15 cellular contexts compared by ENCODE assay signal in genomic region chr16:89739383-89739782, GRCh38. TPM values are rescaled to one million over a fixed set of nuclear protein-coding genes. Genes with fewer than 3 reads are reported as not detected.
A peak's percentile ranks its signal among the peaks of the same experiment; 100 is the strongest.
DNase-seq lines count a peak whose midpoint lies in the region; ATAC-seq and TF ChIP-seq lines count a peak whose summit lies in the region.
"Had no signal": no experiment of that assay in that cellular context is flagged by ENCODE, and none has a peak within 500 bp of the region (broad histone marks: within the 10 kb centered on the region; RNA-seq: fewer than 3 reads in every experiment).

No MANE protein-coding gene starts in this region.

- peak overlapping the region; percentile 30 for H3K4me3 Mint-ChIP-seq in CD4-positive, alpha-beta T cell

- DNase-seq in CD4-positive, alpha-beta T cell, result no peak
- no peak for DNase-seq in RWPE1 (ENCODE audit: low spot score)
- no peak for DNase-seq in mucosa of descending colon
- DNase-seq: DMS153, EL, NCI-H1436 treated with DMSO at 0.1 percent for 48 hours, NCI-H2081, NCI-H526, RPMI8226, SJCRH30 had no signal

- POLR2A ChIA-PET in CD4-positive, alpha-beta T cell (lab: Charles Lee), result interaction anchor here (2.8 to 6.9 kb wide), 3 partner anchors 16 to 22 kb away, joined by 8 to 63 read pairs (median 30); partner anchors contain the start of gene VPS9D1
- POLR2A ChIA-PET in RWPE1 (lab: Yijun Ruan, JAX; ENCODE audit: low non-redundant PET), result no interaction called here

- peaks cover 46% of the 10 kb centered on the region for H3K4me1 Mint-ChIP-seq in CD4-positive, alpha-beta T cell (ENCODE audit: low read depth)

- H3K36me3 Mint-ChIP-seq in CD4-positive, alpha-beta T cell (ENCODE audit: low read depth), result peaks cover 76% of the 10 kb centered on the region

- intact Hi-C loops in CD4-positive, alpha-beta T cell (cut with DNase I, micrococcal nuclease), result no loop called here
- intact Hi-C loops in mucosa of descending colon (cut with DNase I, micrococcal nuclease), result no loop called here

- H3K4me3 ChIP-seq in mucosa of descending colon, result no peak overlapping the region
- H3K4me3 ChIP-seq: BLaER1, SJCRH30 had no signal

- H3K27ac Mint-ChIP-seq in CD4-positive, alpha-beta T cell, result peak overlapping the region; percentile 30

- H3K27me3 ChIP-seq in CD4-positive, alpha-beta T cell (ENCODE audit: control insufficient read depth, insufficient read depth, low read length), result no peaks in the 10 kb centered on the region
- H3K27me3 ChIP-seq: BLaER1, SJCRH30 had no signal

- H3K36me3 ChIP-seq in mucosa of descending colon (ENCODE audit: low read depth), result no peaks in the 10 kb centered on the region

- H3K9me3 ChIP-seq in CD4-positive, alpha-beta T cell (ENCODE audit: control insufficient read depth, low read length), result no peaks in the 10 kb centered on the region
- no peaks in the 10 kb centered on the region for H3K9me3 ChIP-seq in mucosa of descending colon
- H3K9me3 ChIP-seq: BLaER1, SJCRH30 had no signal

- no peaks in the 10 kb centered on the region for H3K9me3 Mint-ChIP-seq in CD4-positive, alpha-beta T cell

- H3K4me1 ChIP-seq in mucosa of descending colon (ENCODE audit: low read depth), result no peaks in the 10 kb centered on the region
- H3K4me1 ChIP-seq: SJCRH30 had no signal

- ATAC-seq in CD4-positive, alpha-beta T cell (ENCODE audit: poor library complexity), result no peak
- ATAC-seq in mucosa of descending colon (peak; percentile 5), SK-N-SH treated with all-trans-retinoic acid at 6 μM for 48 hours (no peak), GM19351 (IDR thresholded peaks at IDR 0.05; ENCODE audit: unreplicated experiment) (no peak), GM19395 (IDR thresholded peaks at IDR 0.05; ENCODE audit: unreplicated experiment) (no peak)

- no peaks in the 10 kb centered on the region for H3K27me3 Mint-ChIP-seq in CD4-positive, alpha-beta T cell

- CTCF ChIA-PET in CD4-positive, alpha-beta T cell (lab: Charles Lee), result interaction anchor here (1.2 to 1.3 kb wide), 2 partner anchors 39 kb away, joined by 3 to 4 read pairs; no protein-coding TSS in a partner anchor
- CTCF ChIA-PET in RWPE1 (lab: Yijun Ruan, JAX), result interaction anchor here (1.7 kb wide), 1 partner anchor 12 kb away, joined by 7 read pairs; no protein-coding TSS in a partner anchor

- TF ChIP-seq CTCF in 22Rv1 (IDR thresholded peaks at IDR 0.05), result no peak
- no peak for TF ChIP-seq CTCF in CD4-positive, alpha-beta T cell (IDR thresholded peaks at IDR 0.05)
- TF ChIP-seq CTCF in RWPE1 (conservative IDR thresholded peaks at IDR 0.05; ENCODE audit: low read depth), result no peak
- no peak for TF ChIP-seq CTCF in mucosa of descending colon (IDR thresholded peaks at IDR 0.05)

- H3K27ac ChIP-seq in 22Rv1 (peak overlapping the region; percentile 35; the same call in 1 of the 2 replicates), RWPE1 (peak overlapping the region; percentile 58)
- no peak overlapping the region for H3K27ac ChIP-seq in CD4-positive, alpha-beta T cell (ENCODE audit: low read depth, low read length)
- H3K27ac ChIP-seq: BLaER1, SJCRH30 had no signal

TF ChIP-seq in SK-N-SH treated with all-trans-retinoic acid at 6 μM for 48 hours, 23 proteins besides CTCF, POLR2A, EP300 and RAD21:
- TF ChIP-seq CSDC2 (CRISPR knock-in tag; IDR thresholded peaks at IDR 0.05), result no peak
- TF ChIP-seq ISL1 (CRISPR knock-in tag; IDR thresholded peaks at IDR 0.05), result no peak
- no peak for TF ChIP-seq TSHZ2 (CRISPR knock-in tag; IDR thresholded peaks at IDR 0.05)
- no peak for TF ChIP-seq CREB5 (CRISPR knock-in tag; IDR thresholded peaks at IDR 0.05; ENCODE audit: low read depth)
- TF ChIP-seq RARB (CRISPR knock-in tag; IDR thresholded peaks at IDR 0.05), result no peak
- no peak for TF ChIP-seq ZC3H10 (CRISPR knock-in tag; IDR thresholded peaks at IDR 0.05)
- no peak for TF ChIP-seq TOX (CRISPR knock-in tag; IDR thresholded peaks at IDR 0.05; ENCODE audit: borderline replicate concordance)
- TF ChIP-seq ARNTL (CRISPR knock-in tag; IDR thresholded peaks at IDR 0.05; ENCODE audit: borderline replicate concordance, low read depth), result no peak
TF ChIP-seq in SK-N-SH treated with all-trans-retinoic acid at 6 μM for 48 hours: peak in this region for 0.

RNA-seq across cellular contexts. Expression of gene ZNF276, which starts 18.0 kb away (rescaled TPM):
- 100 to 1,000 TPM; 127 to 137 TPM for total RNA-seq in CD4-positive, alpha-beta T cell
- total RNA-seq in mucosa of descending colon, result 10 to 100 TPM; 30.5 to 50.4 (median 31.6) TPM

RNA-seq across cellular contexts. Expression of gene VPS9D1, which starts 18.7 kb away (rescaled TPM):
- total RNA-seq in CD4-positive, alpha-beta T cell, result 10 to 100 TPM; 18.5 to 21.8 TPM
- total RNA-seq in mucosa of descending colon, result 10 to 100 TPM; 15.3 to 20.6 (median 16.4) TPM

RNA-seq across cellular contexts. Expression of gene SPATA2L, which starts 37.9 kb away (rescaled TPM):
- 10 to 100 TPM; 26.1 to 28.3 TPM for total RNA-seq in CD4-positive, alpha-beta T cell
- 10 to 100 TPM; 12.5 to 21.7 (median 14.4) TPM for total RNA-seq in mucosa of descending colon

RNA-seq across cellular contexts. Expression of gene CDK10, which starts 52.9 kb away (rescaled TPM):
- total RNA-seq in CD4-positive, alpha-beta T cell, result 10 to 100 TPM; 58.9 to 62.8 TPM
- total RNA-seq in mucosa of descending colon, result 100 to 1,000 TPM in 1 of 3 donors, 10 to 100 TPM in 2; 90.8 to 163 (median 94.5) TPM
